In the genomic region with DNA sequence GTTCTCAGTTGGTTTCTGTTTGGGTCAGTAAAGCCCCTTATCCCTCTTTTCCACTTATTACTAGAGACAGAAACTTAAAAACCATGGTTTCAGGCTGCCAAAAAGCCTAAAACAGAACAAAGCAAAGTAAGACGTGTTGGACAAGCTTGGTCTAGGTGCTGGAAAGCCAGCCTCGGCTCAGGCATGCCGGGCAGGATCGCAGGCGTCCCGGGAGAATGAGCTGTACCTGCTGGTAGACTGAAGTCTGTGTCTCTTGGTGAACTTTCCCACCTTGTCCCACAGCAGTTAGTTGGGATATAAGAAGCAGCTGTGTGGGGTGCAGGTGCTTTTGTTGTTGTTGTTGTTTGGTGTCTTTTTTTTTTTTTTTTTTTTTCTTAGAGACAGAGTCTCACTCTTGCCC, we compare ENCODE assay signal across 20 cellular contexts. TPM values are rescaled to one million over a fixed set of nuclear protein-coding genes. Genes with fewer than 3 reads are reported as not detected.
DNase-seq lines count a peak whose midpoint lies in the region; ATAC-seq, FAIRE-seq and TF ChIP-seq lines count a peak whose summit lies in the region.
"Had no signal": no experiment of that assay in that cellular context is flagged by ENCODE, and none has a peak within 500 bp of the region (broad histone marks: within the 10 kb centered on the region; RNA-seq: fewer than 3 reads in every experiment).

No MANE protein-coding gene starts in this region.

- peaks cover 63 to 66% (median 64%) of the 10 kb centered on the region in 3 donors for H3K4me1 Mint-ChIP-seq in T-cell

- H3K36me3 ChIP-seq in spleen (peaks cover 11 to 98% (median 87%) of the 10 kb centered on the region in 6 donors), HepG2 (replicated peaks in 1 of 2; ENCODE audit: control insufficient read depth in 1 of 2, insufficient read depth in 2 of 2, low read length in 2 of 2) (peaks cover 46 to 83% of the 10 kb centered on the region in 2 experiments), Karpas-422 (ENCODE audit: insufficient read depth, low read length) (peaks cover 33% of the 10 kb centered on the region; the same call in 1 of the 2 replicates)

- no peak for TF ChIP-seq RAD21 in HepG2 (CRISPR knock-in tag; IDR thresholded peaks at IDR 0.05)

- ATAC-seq in T-cell (replicated peaks in 1 of 4) (no peak), HG02642 (IDR thresholded peaks at IDR 0.05; ENCODE audit: poor library complexity, unreplicated experiment) (no peak), HepG2 (no peak)
- ATAC-seq: K562, left lobe of liver had no signal

- peaks cover 8 to 88% (median 49%) of the 10 kb centered on the region in 6 donors for H3K4me1 ChIP-seq in spleen
- H3K4me1 ChIP-seq in HepG2 (ENCODE audit: insufficient read depth, low read length): no peaks in the 10 kb centered on the region
- H3K4me1 ChIP-seq in Karpas-422 (ENCODE audit: low read length): no peaks in the 10 kb centered on the region
- H3K4me1 ChIP-seq: SJCRH30 had no signal

- POLR2A ChIA-PET in T-cell (lab: Charles Lee) (interaction anchor here in 1 of 2 donors (0.7 kb wide), 1 partner anchor 31 kb away, joined by 10 read pairs; no protein-coding TSS in a partner anchor), HepG2 (lab: Yijun Ruan, JAX) (no interaction called here)

- 87 to 92% (median 89%) methylated on average over 6 of the region's 6 CpGs for WGBS in spleen, 5 donors
- WGBS in HepG2 (ENCODE audit: low lambda C conversion rate): 99% methylated on average over 6 of the region's 6 CpGs

- TF ChIP-seq CTCF in spleen (IDR thresholded peaks at IDR 0.05 in 8 of 11, conservative IDR thresholded peaks at IDR 0.05 in 3 of 11) (no peak), HepG2 (CRISPR knock-in tag; IDR thresholded peaks at IDR 0.05) (no peak)

- H3K9ac ChIP-seq in HepG2 (ENCODE audit: insufficient read depth, low read depth, low read length) (no peak overlapping the region), Karpas-422 (ENCODE audit: low read length) (no peak overlapping the region)

- CTCF ChIA-PET in T-cell (lab: Charles Lee) (interaction anchor here (0.5 to 0.7 kb wide), 2 partner anchors 32 to 214 kb away, joined by 5 to 6 read pairs; no protein-coding TSS in a partner anchor), HepG2 (lab: Yijun Ruan, JAX; ENCODE audit: low intra/inter-chr PET ratio, low total read pairs) (no interaction called here)

- H3K4me3 ChIP-seq in spleen (no peak overlapping the region), HepG2 (replicated peaks in 1 of 3; ENCODE audit: insufficient read depth in 1 of 3, low read depth in 2 of 3, low read length in 3 of 3) (no peak overlapping the region), Karpas-422 (ENCODE audit: low read length) (no peak overlapping the region)
- H3K4me3 ChIP-seq: K562, SJCRH30, smooth muscle cell had no signal

- H3K36me3 Mint-ChIP-seq in T-cell: peaks cover 33% of the 10 kb centered on the region

- no peak for FAIRE-seq in HepG2 (lab: Jason Lieb, UNC)
- FAIRE-seq: endometrium, K562 had no signal

- peaks cover 42% of the 10 kb centered on the region for H3K79me2 ChIP-seq in HepG2 (ENCODE audit: insufficient read depth, low read length)
- H3K79me2 ChIP-seq in Karpas-422 (ENCODE audit: low read length): peaks cover 53% of the 10 kb centered on the region

- no peaks in the 10 kb centered on the region for H3K9me2 ChIP-seq in Karpas-422 (replicated peaks; ENCODE audit: insufficient read depth, low read length)

- H3K27me3 ChIP-seq in spleen (replicated peaks in 1 of 7) (no peaks in the 10 kb centered on the region), HepG2 (ENCODE audit: control insufficient read depth in 1 of 2, insufficient read depth in 2 of 2, low read length in 2 of 2) (no peaks in the 10 kb centered on the region), Karpas-422 (ENCODE audit: low read length) (no peaks in the 10 kb centered on the region)
- H3K27me3 ChIP-seq: SJCRH30 had no signal

- peaks cover 53% of the 10 kb centered on the region for H4K20me1 ChIP-seq in HepG2 (ENCODE audit: insufficient read depth, low read length)
- peaks cover 54% of the 10 kb centered on the region for H4K20me1 ChIP-seq in Karpas-422 (ENCODE audit: insufficient read depth, low read depth, low read length)

- H3K9me3 ChIP-seq in spleen (no peaks in the 10 kb centered on the region), HepG2 (ENCODE audit: low read length) (no peaks in the 10 kb centered on the region), Karpas-422 (ENCODE audit: low read length) (no peaks in the 10 kb centered on the region)
- H3K9me3 ChIP-seq: SJCRH30 had no signal

- H2AFZ ChIP-seq in HepG2 (ENCODE audit: low read length) (no peak overlapping the region), Karpas-422 (ENCODE audit: low read length) (no peak overlapping the region)

- peak; percentile 12 for DNase-seq in activated T-cell treated with anti-CD3 and anti-CD28 coated beads, Interleukin-2, amount 50 U/mL, for 1 hour
- DNase-seq in activated T-cell treated with anti-CD3 and anti-CD28 coated beads, Interleukin-2, amount 50 U/mL, for 48 hours: no peak
- DNase-seq in T-cell (no peak), epithelial cell of prostate (ENCODE audit: low read depth, low spot score) (no peak), spleen (peak; percentile 53), HepG2 (ENCODE audit: low spot score) (no peak), Karpas-422 (no peak)
- DNase-seq: activated CD8-positive, alpha-beta memory T cell treated with anti-CD3 and anti-CD28 coated beads for 24 hours; central memory CD4-positive, alpha-beta T cell; EL; foreskin melanocyte; NCI-H2081 treated with DMSO at 0.1 percent for 48 hours; NCI-H524 treated with DMSO at 0.1 percent for 48 hours; SJCRH30; stimulated activated naive CD4-positive, alpha-beta T cell treated with Interleukin-2 at 50 U/mL for 16 hours had no signal

- H3K27ac ChIP-seq in epithelial cell of prostate: peak overlapping the region; percentile 58
- peak overlapping the region in 1 of 8 donors; percentile 44 for H3K27ac ChIP-seq in spleen
- no peak overlapping the region for H3K27ac ChIP-seq in HepG2 (ENCODE audit: extremely low read length, insufficient read depth, low read length)
- H3K27ac ChIP-seq in Karpas-422 (ENCODE audit: low read length): no peak overlapping the region
- H3K27ac ChIP-seq: SJCRH30 had no signal

- TF ChIP-seq POLR2A in spleen (IDR thresholded peaks at IDR 0.05) (no peak), HepG2 (IDR thresholded peaks at IDR 0.05; ENCODE audit: insufficient read depth in 1 of 2, low read depth in 2 of 2, low read length in 2 of 2) (no peak)

- H3K27me3 Mint-ChIP-seq in T-cell: no peaks in the 10 kb centered on the region

- H3K4me3 Mint-ChIP-seq in T-cell: peak overlapping the region in 1 of 3 donors; percentile 67

- no peak for TF ChIP-seq EP300 in HepG2 (IDR thresholded peaks at IDR 0.05; ENCODE audit: low read depth in 2 of 2, low read length in 2 of 2)
- TF ChIP-seq EP300 in HepG2 (CRISPR knock-in tag; IDR thresholded peaks at IDR 0.05; ENCODE audit: borderline replicate concordance): no peak

- in situ Hi-C loops in HepG2 (cut with HindIII; ENCODE audit: extremely low pct_ligation_motif_present, low pct_unique_long_range_greater_than_20kb): no loop called here

- intact Hi-C loops in spleen (cut with DNase I; ENCODE audit: low total_unique reads): no loop called here
- intact Hi-C loops in HepG2 (cut with micrococcal nuclease; ENCODE audit: unreplicated experiment): no loop called here

- H3K27ac Mint-ChIP-seq in T-cell: peak overlapping the region; percentile 59 to 78

- no TSS peak for BruUV-seq in HepG2 (replicated peaks; lab: Mats Ljungman, UMichigan)

- H3K4me2 ChIP-seq in HepG2 (ENCODE audit: low read depth, low read length): no peak overlapping the region
- no peak overlapping the region for H3K4me2 ChIP-seq in Karpas-422 (ENCODE audit: low read depth, low read length, poor library complexity, severe bottlenecking)
- H3K4me2 ChIP-seq: smooth muscle cell had no signal

- no peaks in the 10 kb centered on the region for H3K9me3 Mint-ChIP-seq in T-cell

RNA-seq across cellular contexts. Expression of a gene that starts 20.8 kb away (rescaled TPM):
- total RNA-seq in T-cell: 1 to 10 TPM; 2.2 to 5.1 (median 3.8) TPM
- 10 to 100 TPM in 6 of 7 donors, 1 to 10 TPM in 1; 7.1 to 36.5 (median 15.1) TPM for total RNA-seq in spleen
- polyA plus RNA-seq in spleen: 10 to 100 TPM in 2 of 3 donors, 1 to 10 TPM in 1; 2.4 to 23.0 (median 22.0) TPM
- total RNA-seq in HepG2 (2016; rRNA removed; fragmentation: Illumina TruSeq; extraction: Trizol): not detected in 2 replicates
- not detected in 2 replicates for total RNA-seq in HepG2 (2016; cell fraction: cytosol; rRNA removed; fragmentation: Illumina TruSeq; extraction: Trizol; ENCODE audit: low read depth)
- total RNA-seq in HepG2 (2016; cell fraction: insoluble cytoplasmic fraction; rRNA removed; fragmentation: Illumina TruSeq; extraction: Trizol): not detected in 2 replicates
- not detected in 2 replicates for total RNA-seq in HepG2 (2016; cell fraction: membrane; rRNA removed; fragmentation: Illumina TruSeq; extraction: Trizol)
- total RNA-seq in HepG2 (2016; cell fraction: nucleus; rRNA removed; fragmentation: Illumina TruSeq; extraction: Trizol): not detected in 2 replicates
- 0.03 TPM in 1 of 2 replicates, not detected in the other for polyA plus RNA-seq in HepG2 (2011; rRNA removed)
- polyA plus RNA-seq in HepG2 (2011; cell fraction: cytosol; rRNA removed): 0.03 TPM in 1 of 2 replicates, not detected in the other
- 0.33 and 0.35 TPM in 2 replicates for polyA plus RNA-seq in HepG2 (2011; cell fraction: nucleus; rRNA removed)
- 0.15 TPM in 1 of 2 replicates, not detected in the other for polyA plus RNA-seq in HepG2 (2012)
- not detected in 2 replicates for polyA plus RNA-seq in HepG2 (2016; cell fraction: cytosol; fragmentation: Illumina TruSeq; extraction: Trizol; ENCODE audit: low read depth)
- not detected in 2 replicates for polyA plus RNA-seq in HepG2 (2016; cell fraction: insoluble cytoplasmic fraction; fragmentation: Illumina TruSeq; extraction: Trizol; ENCODE audit: low read depth)
- not detected in 2 replicates for polyA plus RNA-seq in HepG2 (2016; cell fraction: membrane; fragmentation: Illumina TruSeq; extraction: Trizol; ENCODE audit: low read depth)
- not detected in 2 replicates for polyA plus RNA-seq in HepG2 (2016; cell fraction: nucleus; fragmentation: Illumina TruSeq; extraction: Trizol; ENCODE audit: insufficient read depth, low read depth)
- polyA minus RNA-seq in HepG2 (2011; rRNA and poly(A)+ RNA removed; ENCODE audit: low replicate concordance): not detected in 2 replicates
- not detected in 2 replicates for polyA minus RNA-seq in HepG2 (2011; cell fraction: cytosol; rRNA and poly(A)+ RNA removed)
- polyA minus RNA-seq in HepG2 (2011; cell fraction: nucleus; rRNA and poly(A)+ RNA removed): not detected in 2 replicates
- not detected in 2 replicates for total RNA-seq in Karpas-422 (2014; rRNA removed; shearing (Covaris generic); ENCODE audit: low replicate concordance)
- total RNA-seq: SJCRH30, smooth muscle cell had no signal

RNA-seq across cellular contexts. Expression of a gene that starts 32.4 kb away (rescaled TPM):
- total RNA-seq in T-cell (10 to 100 TPM; 34.4 to 78.6 (median 67.2) TPM), spleen (10 to 100 TPM; 12.0 to 31.0 (median 26.6) TPM), HepG2 (2016; rRNA removed; fragmentation: Illumina TruSeq; extraction: Trizol) (1.4 and 2.5 TPM in 2 replicates)
- polyA plus RNA-seq in spleen (10 to 100 TPM; 12.7 to 31.7 (median 15.8) TPM), HepG2 (2011; rRNA removed) (2.8 and 4.0 TPM in 2 replicates)
- total RNA-seq in HepG2 (2016; cell fraction: cytosol; rRNA removed; fragmentation: Illumina TruSeq; extraction: Trizol; ENCODE audit: low read depth): 2.2 and 2.4 TPM in 2 replicates
- 2.7 and 2.8 TPM in 2 replicates for total RNA-seq in HepG2 (2016; cell fraction: insoluble cytoplasmic fraction; rRNA removed; fragmentation: Illumina TruSeq; extraction: Trizol)
- 2.8 and 5.6 TPM in 2 replicates for total RNA-seq in HepG2 (2016; cell fraction: membrane; rRNA removed; fragmentation: Illumina TruSeq; extraction: Trizol)
- total RNA-seq in HepG2 (2016; cell fraction: nucleus; rRNA removed; fragmentation: Illumina TruSeq; extraction: Trizol): 3.3 and 3.4 TPM in 2 replicates
- polyA plus RNA-seq in HepG2 (2011; cell fraction: cytosol; rRNA removed): 1.9 and 2.9 TPM in 2 replicates
- 19.1 and 28.1 TPM in 2 replicates for polyA plus RNA-seq in HepG2 (2011; cell fraction: nucleus; rRNA removed)
- polyA plus RNA-seq in HepG2 (2012): 5.5 and 7.5 TPM in 2 replicates
- 8.4 and 9.5 TPM in 2 replicates for polyA plus RNA-seq in HepG2 (2016; cell fraction: cytosol; fragmentation: Illumina TruSeq; extraction: Trizol; ENCODE audit: low read depth)
- 10.1 and 10.3 TPM in 2 replicates for polyA plus RNA-seq in HepG2 (2016; cell fraction: insoluble cytoplasmic fraction; fragmentation: Illumina TruSeq; extraction: Trizol; ENCODE audit: low read depth)
- polyA plus RNA-seq in HepG2 (2016; cell fraction: membrane; fragmentation: Illumina TruSeq; extraction: Trizol; ENCODE audit: low read depth): 11.5 and 15.0 TPM in 2 replicates
- polyA plus RNA-seq in HepG2 (2016; cell fraction: nucleus; fragmentation: Illumina TruSeq; extraction: Trizol; ENCODE audit: insufficient read depth, low read depth): 20.2 and 25.1 TPM in 2 replicates
- 2.0 and 7.2 TPM in 2 replicates for polyA minus RNA-seq in HepG2 (2011; rRNA and poly(A)+ RNA removed; ENCODE audit: low replicate concordance)
- polyA minus RNA-seq in HepG2 (2011; cell fraction: cytosol; rRNA and poly(A)+ RNA removed): 3.4 and 7.1 TPM in 2 replicates
- polyA minus RNA-seq in HepG2 (2011; cell fraction: nucleus; rRNA and poly(A)+ RNA removed): 2.6 and 4.6 TPM in 2 replicates
- 3.8 and 11.8 TPM in 2 replicates for total RNA-seq in Karpas-422 (2014; rRNA removed; shearing (Covaris generic); ENCODE audit: low replicate concordance)

RNA-seq across cellular contexts. Expression of a gene that starts 36.8 kb away (rescaled TPM):
- 100 to 1,000 TPM; 200 to 272 (median 213) TPM for total RNA-seq in T-cell
- total RNA-seq in spleen: 100 to 1,000 TPM; 105 to 229 (median 147) TPM
- 100 to 1,000 TPM in 1 of 3 donors, 10 to 100 TPM in 2; 77.1 to 153 (median 79.9) TPM for polyA plus RNA-seq in spleen
- total RNA-seq in HepG2 (2016; rRNA removed; fragmentation: Illumina TruSeq; extraction: Trizol): 102 and 144 TPM in 2 replicates
- 28.1 and 31.3 TPM in 2 replicates for total RNA-seq in HepG2 (2016; cell fraction: cytosol; rRNA removed; fragmentation: Illumina TruSeq; extraction: Trizol; ENCODE audit: low read depth)
- total RNA-seq in HepG2 (2016; cell fraction: insoluble cytoplasmic fraction; rRNA removed; fragmentation: Illumina TruSeq; extraction: Trizol): 105 and 130 TPM in 2 replicates
- total RNA-seq in HepG2 (2016; cell fraction: membrane; rRNA removed; fragmentation: Illumina TruSeq; extraction: Trizol): 29.6 and 34.4 TPM in 2 replicates
- 79.0 and 100 TPM in 2 replicates for total RNA-seq in HepG2 (2016; cell fraction: nucleus; rRNA removed; fragmentation: Illumina TruSeq; extraction: Trizol)
- polyA plus RNA-seq in HepG2 (2011; rRNA removed): 53.7 and 56.7 TPM in 2 replicates
- 57.0 and 126 TPM in 2 replicates for polyA plus RNA-seq in HepG2 (2011; cell fraction: cytosol; rRNA removed)
- 114 and 125 TPM in 2 replicates for polyA plus RNA-seq in HepG2 (2011; cell fraction: nucleus; rRNA removed)
- 107 and 138 TPM in 2 replicates for polyA plus RNA-seq in HepG2 (2012)
- 12.0 and 13.3 TPM in 2 replicates for polyA plus RNA-seq in HepG2 (2016; cell fraction: cytosol; fragmentation: Illumina TruSeq; extraction: Trizol; ENCODE audit: low read depth)
- polyA plus RNA-seq in HepG2 (2016; cell fraction: insoluble cytoplasmic fraction; fragmentation: Illumina TruSeq; extraction: Trizol; ENCODE audit: low read depth): 244 and 309 TPM in 2 replicates
- 17.6 and 27.0 TPM in 2 replicates for polyA plus RNA-seq in HepG2 (2016; cell fraction: membrane; fragmentation: Illumina TruSeq; extraction: Trizol; ENCODE audit: low read depth)
- 181 and 202 TPM in 2 replicates for polyA plus RNA-seq in HepG2 (2016; cell fraction: nucleus; fragmentation: Illumina TruSeq; extraction: Trizol; ENCODE audit: insufficient read depth, low read depth)
- 64.5 and 120 TPM in 2 replicates for polyA minus RNA-seq in HepG2 (2011; rRNA and poly(A)+ RNA removed; ENCODE audit: low replicate concordance)
- 53.3 and 60.8 TPM in 2 replicates for polyA minus RNA-seq in HepG2 (2011; cell fraction: cytosol; rRNA and poly(A)+ RNA removed)
- polyA minus RNA-seq in HepG2 (2011; cell fraction: nucleus; rRNA and poly(A)+ RNA removed): 85.2 and 90.0 TPM in 2 replicates
- 34.4 and 94.9 TPM in 2 replicates for total RNA-seq in Karpas-422 (2014; rRNA removed; shearing (Covaris generic); ENCODE audit: low replicate concordance)

Comparison
In these comparisons a context has a peak if more than half of its experiments do, and no peak if none do; other contexts are left out.
1. DNase-seq: peak in activated T-cell treated with anti-CD3 and anti-CD28 coated beads, Interleukin-2, amount 50 U/mL, for 1 hour (single experiment) and spleen (single experiment); none in activated T-cell treated with anti-CD3 and anti-CD28 coated beads, Interleukin-2, amount 50 U/mL, for 48 hours (0 of 2), T-cell (0 of 34), epithelial cell of prostate (single experiment), HepG2 (single experiment) and Karpas-422 (single experiment).